Comparison of ENCODE assay signal across 16 cellular contexts in genomic region chr6:168648240-168648639, GRCh38.
DNase-seq lines count a peak whose midpoint lies in the region; ATAC-seq and TF ChIP-seq lines count a peak whose summit lies in the region.
"Had no signal": no experiment of that assay in that cellular context is flagged by ENCODE, and none has a peak within 500 bp of the region (broad histone marks: within the 10 kb centered on the region; RNA-seq: fewer than 3 reads in every experiment).

No MANE protein-coding gene starts in this region.

- intact Hi-C loops in left ventricle myocardium inferior (cut with micrococcal nuclease) = no loop called here
- intact Hi-C loops in spleen (cut with DNase I; ENCODE audit: low total_unique reads) = no loop called here

- peaks cover 4% of the 10 kb centered on the region for H3K4me1 ChIP-seq in left ventricle myocardium inferior
- H3K4me1 ChIP-seq in skeletal muscle tissue (ENCODE audit: control insufficient read depth in 3 of 3, insufficient read depth in 3 of 3, low read length in 3 of 3) = peaks cover 14 to 26% (median 17%) of the 10 kb centered on the region in 3 donors
- H3K4me1 ChIP-seq in spleen = no peaks in the 10 kb centered on the region

- H3K9ac ChIP-seq in skeletal muscle tissue (ENCODE audit: low read depth in 1 of 3, low read length in 3 of 3) = no peak overlapping the region

- peak overlapping the region; percentile 42 for H3K27ac ChIP-seq in left ventricle myocardium inferior (replicated peaks)
- no peak overlapping the region for H3K27ac ChIP-seq in skeletal muscle tissue (ENCODE audit: low read depth, low read length)
- H3K27ac ChIP-seq in spleen = no peak overlapping the region

- DNase-seq in Daoy (ENCODE audit: low read depth) = peak; percentile 32
- DNase-seq in NCI-H526 (lab: John Stamatoyannopoulos, UW) = peak; percentile 16 to 48
- DNase-seq in left ventricle myocardium inferior = no peak
- DNase-seq in spleen = no peak
- no peak for DNase-seq in MV-4-11 (lab: John Stamatoyannopoulos, UW)
- no peak for DNase-seq in NCI-H82 (lab: John Stamatoyannopoulos, UW)
- DNase-seq: activated CD4-positive, alpha-beta T cell treated with anti-CD3 and anti-CD28 coated beads, Interleukin-2, amount 50 U/mL, for 48 hours; CD8-positive, alpha-beta T cell; HCEC 1CT; MM.1S; NCI-H446; stimulated activated CD4-positive, alpha-beta T cell treated with anti-CD3 and anti-CD28 coated beads, Interleukin-4, amount 100 ng/mL, for 1 hour had no signal

- H3K36me3 ChIP-seq in left ventricle myocardium inferior (no peaks in the 10 kb centered on the region), skeletal muscle tissue (ENCODE audit: control insufficient read depth in 3 of 3, insufficient read depth in 3 of 3, low read length in 3 of 3) (no peaks in the 10 kb centered on the region), spleen (no peaks in the 10 kb centered on the region)

- no peak for ATAC-seq in GM19452 (IDR thresholded peaks at IDR 0.05; ENCODE audit: unreplicated experiment)
- ATAC-seq: activated T-helper 17 cell treated with anti-CD3 and anti-CD28 coated beads, Interleukin-2, amount 50 U/mL, for 72 hours; CD8-positive, alpha-beta T cell; stimulated activated effector memory CD8-positive, alpha-beta T cell treated with anti-CD3 and anti-CD28 coated beads, Interleukin-12 subunit alpha, Interleukin-12 subunit beta, amount 100 ng/mL, for 72 hours had no signal

- 49 to 56% (median 53%) methylated on average over 15 of the region's 15 CpGs for WGBS in spleen, 5 donors

- no peak for TF ChIP-seq POLR2A in spleen (IDR thresholded peaks at IDR 0.05)

- H3K4me3 ChIP-seq in left ventricle myocardium inferior (peak overlapping the region; percentile 27), skeletal muscle tissue (ENCODE audit: low read length in 3 of 3) (peak overlapping the region in 2 of 3 donors; percentile 32 to 54), spleen (no peak overlapping the region)

- no peaks in the 10 kb centered on the region for H3K9me3 ChIP-seq in left ventricle myocardium inferior (replicated peaks)
- no peaks in the 10 kb centered on the region for H3K9me3 ChIP-seq in skeletal muscle tissue (ENCODE audit: control insufficient read depth in 3 of 3, low read length in 3 of 3)
- H3K9me3 ChIP-seq in spleen = no peaks in the 10 kb centered on the region

- TF ChIP-seq CTCF in left ventricle myocardium inferior (IDR thresholded peaks at IDR 0.05; ENCODE audit: borderline replicate concordance) = no peak
- TF ChIP-seq CTCF in spleen (IDR thresholded peaks at IDR 0.05 in 8 of 11, conservative IDR thresholded peaks at IDR 0.05 in 3 of 11) = no peak

- H3K27me3 ChIP-seq in left ventricle myocardium inferior (ENCODE audit: low read depth) = peaks cover 57% of the 10 kb centered on the region
- peaks cover 25 to 39% (median 34%) of the 10 kb centered on the region in 3 donors for H3K27me3 ChIP-seq in skeletal muscle tissue (ENCODE audit: control insufficient read depth in 3 of 3, insufficient read depth in 3 of 3, low read length in 3 of 3)
- peaks cover 0 to 40% (median 0%) of the 10 kb centered on the region in 7 donors for H3K27me3 ChIP-seq in spleen (replicated peaks in 1 of 7)

Comparison
In these comparisons a context has a peak if more than half of its experiments do, and no peak if none do; other contexts are left out.
1. DNase-seq: peak in Daoy (single experiment) and NCI-H526 (2 of 2); none in left ventricle myocardium inferior (single experiment), spleen (single experiment), MV-4-11 (single experiment) and NCI-H82 (single experiment).
2. H3K4me3 ChIP-seq: peak in left ventricle myocardium inferior (single experiment) and skeletal muscle tissue (2 of 3); none in spleen (0 of 8).